8 cellular contexts compared by ENCODE assay signal in the genomic region with DNA sequence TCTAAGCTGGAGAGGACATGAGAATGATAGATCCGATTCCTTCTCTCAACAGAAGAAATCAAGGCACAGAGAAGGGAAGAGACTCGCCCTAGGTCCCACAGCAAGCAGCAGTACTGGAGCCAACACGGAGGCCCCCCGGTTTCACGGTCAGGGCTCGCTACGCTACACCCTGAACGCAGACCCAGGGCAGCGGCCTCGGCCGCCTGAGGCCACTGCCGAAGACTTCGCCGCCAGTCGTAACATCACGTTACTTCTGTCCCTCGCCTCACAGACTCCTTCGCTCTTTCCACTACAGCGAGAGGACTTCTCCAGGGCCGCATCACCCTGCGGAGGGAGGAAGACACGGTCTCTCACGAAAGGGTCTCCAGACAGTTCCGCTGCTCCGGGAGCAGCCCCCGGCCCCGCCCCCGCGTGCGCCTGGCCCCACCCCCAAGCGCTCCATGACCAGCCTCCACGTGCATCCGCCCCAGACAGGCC. TPM values are rescaled to one million over a fixed set of nuclear protein-coding genes. Genes with fewer than 3 reads are reported as not detected.
DNase-seq lines count a peak whose midpoint lies in the region; ATAC-seq, FAIRE-seq and TF ChIP-seq lines count a peak whose summit lies in the region.

No MANE protein-coding gene starts in this region.

- H3K27me3 ChIP-seq in bronchial epithelial cell (ENCODE audit: control insufficient read depth, insufficient read depth, low read length) (no peaks in the 10 kb centered on the region), mucosa of stomach (ENCODE audit: control insufficient read depth, insufficient read depth, low read length) (no peaks in the 10 kb centered on the region), small intestine (ENCODE audit: control insufficient read depth in 2 of 2, insufficient read depth in 2 of 2, low read length in 2 of 2) (no peaks in the 10 kb centered on the region)

- H3K9me3 ChIP-seq in mucosa of stomach (ENCODE audit: control insufficient read depth, low read length) (no peaks in the 10 kb centered on the region), small intestine (ENCODE audit: control insufficient read depth, low read depth) (no peaks in the 10 kb centered on the region)

- H3K27me3 Mint-ChIP-seq in activated naive CD4-positive, alpha-beta T cell treated with anti-CD3 and anti-CD28 coated beads for 36 hours (ENCODE audit: low read depth) = no peaks in the 10 kb centered on the region

- intact Hi-C loops in activated naive CD4-positive, alpha-beta T cell treated with anti-CD3 and anti-CD28 coated beads for 36 hours (cut with micrococcal nuclease) = loop anchor here (1.0 to 10.0 kb wide), 8 partner anchors 17 to 566 kb away; partner anchors contain the start of genes DPF3, PSEN1, RBM25 and RIOX1

- H3K4me1 Mint-ChIP-seq in activated naive CD4-positive, alpha-beta T cell treated with anti-CD3 and anti-CD28 coated beads for 36 hours (ENCODE audit: low read depth) = peaks cover 4% of the 10 kb centered on the region

- WGBS in small intestine, 3 donors = 3 to 7% (median 5%) methylated on average over 22 to 33 of the region's 33 CpGs

- peak overlapping the region in 1 of 2 donors; percentile 73 for H3K27ac ChIP-seq in small intestine (ENCODE audit: low read depth in 1 of 2, low read length in 1 of 2)

- TF ChIP-seq CTCF in bronchial epithelial cell (IDR thresholded peaks at IDR 0.05; ENCODE audit: insufficient read depth, low read length, severe bottlenecking) = no peak

- no peak overlapping the region for H3K27ac Mint-ChIP-seq in activated naive CD4-positive, alpha-beta T cell treated with anti-CD3 and anti-CD28 coated beads for 36 hours

- no peak overlapping the region for H3K9ac ChIP-seq in mucosa of stomach (ENCODE audit: low read length)

- peak overlapping the region; percentile 72 for H3K4me3 ChIP-seq in bronchial epithelial cell (ENCODE audit: low read depth, low read length)
- H3K4me3 ChIP-seq in mucosa of stomach (ENCODE audit: low read length) = peak overlapping the region; percentile 97
- peak overlapping the region in 1 of 2 donors; percentile 55 for H3K4me3 ChIP-seq in small intestine (ENCODE audit: low read depth in 1 of 2, low read length in 2 of 2)

- DNase-seq in activated naive CD4-positive, alpha-beta T cell treated with anti-CD3 and anti-CD28 coated beads for 36 hours = no peak
- no peak for DNase-seq in activated naive CD4-positive, alpha-beta T cell treated with Interleukin-2 at 50 U/mL for 16 hours
- DNase-seq in bronchial epithelial cell (ENCODE audit: low read depth) (no peak), small intestine (no peak), LoVo (ENCODE audit: low spot score) (no peak), NK-92 (lab: John Stamatoyannopoulos, UW; ENCODE audit: unreplicated experiment) (no peak)

- ATAC-seq in HG03460 (IDR thresholded peaks at IDR 0.05; ENCODE audit: unreplicated experiment) = peak; percentile 14

- CTCF ChIA-PET in activated naive CD4-positive, alpha-beta T cell treated with anti-CD3 and anti-CD28 coated beads for 36 hours (lab: Charles Lee) = interaction anchor here (1.0 to 1.7 kb wide), 2 partner anchors 22 to 410 kb away, joined by 4 read pairs; no protein-coding TSS in a partner anchor

- no peaks in the 10 kb centered on the region for H3K9me3 Mint-ChIP-seq in activated naive CD4-positive, alpha-beta T cell treated with anti-CD3 and anti-CD28 coated beads for 36 hours

- FAIRE-seq in bronchial epithelial cell (lab: Jason Lieb, UNC) = no peak
- no peak for FAIRE-seq in small intestine (lab: Jason Lieb, UNC)

- H3K36me3 ChIP-seq in bronchial epithelial cell (ENCODE audit: control insufficient read depth, insufficient read depth, low read length) (no peaks in the 10 kb centered on the region), mucosa of stomach (ENCODE audit: control insufficient read depth, insufficient read depth, low read length) (no peaks in the 10 kb centered on the region), small intestine (ENCODE audit: control insufficient read depth in 2 of 2, insufficient read depth in 2 of 2, low read length in 2 of 2) (no peaks in the 10 kb centered on the region)

- H3K4me1 ChIP-seq in mucosa of stomach (ENCODE audit: control insufficient read depth, insufficient read depth, low read length) (peaks cover 10% of the 10 kb centered on the region), small intestine (ENCODE audit: control insufficient read depth in 2 of 2, insufficient read depth in 1 of 2, low read depth in 1 of 2, low read length in 1 of 2) (no peaks in the 10 kb centered on the region)

- H3K4me3 Mint-ChIP-seq in activated naive CD4-positive, alpha-beta T cell treated with anti-CD3 and anti-CD28 coated beads for 36 hours = peak overlapping the region; percentile 94

- peaks cover 2% of the 10 kb centered on the region for H3K36me3 Mint-ChIP-seq in activated naive CD4-positive, alpha-beta T cell treated with anti-CD3 and anti-CD28 coated beads for 36 hours (ENCODE audit: low read depth)

RNA-seq across cellular contexts. Expression of gene DCAF4, which starts 0.4 kb away (rescaled TPM):
- 10 to 100 TPM; 13.3 to 16.4 TPM for total RNA-seq in activated naive CD4-positive, alpha-beta T cell treated with anti-CD3 and anti-CD28 coated beads for 36 hours
- total RNA-seq in bronchial epithelial cell = 8.7 and 14.0 TPM in 2 replicates
- polyA plus RNA-seq in small intestine = 10 to 100 TPM in 1 of 3 donors, 1 to 10 TPM in 2; 4.6 to 11.3 (median 5.6) TPM

RNA-seq across cellular contexts. Expression of gene DPF3, which starts 32.0 kb away (rescaled TPM):
- under 1 TPM; 0.29 to 0.47 TPM for total RNA-seq in activated naive CD4-positive, alpha-beta T cell treated with anti-CD3 and anti-CD28 coated beads for 36 hours
- total RNA-seq in bronchial epithelial cell = 0.13 TPM in 1 of 2 replicates, not detected in the other
- polyA plus RNA-seq in small intestine = 1 to 10 TPM; 1.0 to 2.4 (median 1.8) TPM
